Comparison of ENCODE assay signal across 1 cellular context in the genomic region with DNA sequence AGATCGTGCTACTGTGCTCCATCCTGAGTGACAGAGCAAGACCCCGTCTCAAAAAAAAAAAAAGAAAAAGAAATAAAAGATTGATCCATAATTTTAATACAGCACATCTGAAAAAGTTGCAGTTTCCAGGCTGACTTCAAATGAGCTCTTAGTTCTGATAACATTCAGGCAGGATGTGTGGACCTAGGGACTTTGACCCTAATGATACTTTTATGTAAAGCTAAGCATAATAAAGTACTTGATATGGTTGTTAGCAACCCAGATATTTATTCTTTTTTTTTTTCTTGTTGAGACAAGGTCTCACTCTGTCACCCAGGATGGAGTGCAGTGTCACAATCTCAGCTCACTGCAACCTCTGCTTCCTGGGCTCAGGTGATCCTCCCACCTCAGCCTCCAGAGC.
TF ChIP-seq lines count a peak whose summit lies in the region.

No MANE protein-coding gene starts in this region.

TF ChIP-seq in WTC11, 78 proteins besides CTCF, POLR2A, EP300 and RAD21 (continued from another document):
- TF ChIP-seq, protein P1, sequence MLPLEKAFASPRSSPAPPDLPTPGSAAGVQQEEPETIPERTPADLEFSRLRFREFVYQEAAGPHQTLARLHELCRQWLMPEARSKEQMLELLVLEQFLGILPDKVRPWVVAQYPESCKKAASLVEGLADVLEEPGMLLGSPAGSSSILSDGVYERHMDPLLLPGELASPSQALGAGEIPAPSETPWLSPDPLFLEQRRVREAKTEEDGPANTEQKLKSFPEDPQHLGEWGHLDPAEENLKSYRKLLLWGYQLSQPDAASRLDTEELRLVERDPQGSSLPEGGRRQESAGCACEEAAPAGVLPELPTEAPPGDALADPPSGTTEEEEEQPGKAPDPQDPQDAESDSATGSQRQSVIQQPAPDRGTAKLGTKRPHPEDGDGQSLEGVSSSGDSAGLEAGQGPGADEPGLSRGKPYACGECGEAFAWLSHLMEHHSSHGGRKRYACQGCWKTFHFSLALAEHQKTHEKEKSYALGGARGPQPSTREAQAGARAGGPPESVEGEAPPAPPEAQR (CRISPR knock-in tag; IDR thresholded peaks at IDR 0.05): no peak
- TF ChIP-seq, protein P2, sequence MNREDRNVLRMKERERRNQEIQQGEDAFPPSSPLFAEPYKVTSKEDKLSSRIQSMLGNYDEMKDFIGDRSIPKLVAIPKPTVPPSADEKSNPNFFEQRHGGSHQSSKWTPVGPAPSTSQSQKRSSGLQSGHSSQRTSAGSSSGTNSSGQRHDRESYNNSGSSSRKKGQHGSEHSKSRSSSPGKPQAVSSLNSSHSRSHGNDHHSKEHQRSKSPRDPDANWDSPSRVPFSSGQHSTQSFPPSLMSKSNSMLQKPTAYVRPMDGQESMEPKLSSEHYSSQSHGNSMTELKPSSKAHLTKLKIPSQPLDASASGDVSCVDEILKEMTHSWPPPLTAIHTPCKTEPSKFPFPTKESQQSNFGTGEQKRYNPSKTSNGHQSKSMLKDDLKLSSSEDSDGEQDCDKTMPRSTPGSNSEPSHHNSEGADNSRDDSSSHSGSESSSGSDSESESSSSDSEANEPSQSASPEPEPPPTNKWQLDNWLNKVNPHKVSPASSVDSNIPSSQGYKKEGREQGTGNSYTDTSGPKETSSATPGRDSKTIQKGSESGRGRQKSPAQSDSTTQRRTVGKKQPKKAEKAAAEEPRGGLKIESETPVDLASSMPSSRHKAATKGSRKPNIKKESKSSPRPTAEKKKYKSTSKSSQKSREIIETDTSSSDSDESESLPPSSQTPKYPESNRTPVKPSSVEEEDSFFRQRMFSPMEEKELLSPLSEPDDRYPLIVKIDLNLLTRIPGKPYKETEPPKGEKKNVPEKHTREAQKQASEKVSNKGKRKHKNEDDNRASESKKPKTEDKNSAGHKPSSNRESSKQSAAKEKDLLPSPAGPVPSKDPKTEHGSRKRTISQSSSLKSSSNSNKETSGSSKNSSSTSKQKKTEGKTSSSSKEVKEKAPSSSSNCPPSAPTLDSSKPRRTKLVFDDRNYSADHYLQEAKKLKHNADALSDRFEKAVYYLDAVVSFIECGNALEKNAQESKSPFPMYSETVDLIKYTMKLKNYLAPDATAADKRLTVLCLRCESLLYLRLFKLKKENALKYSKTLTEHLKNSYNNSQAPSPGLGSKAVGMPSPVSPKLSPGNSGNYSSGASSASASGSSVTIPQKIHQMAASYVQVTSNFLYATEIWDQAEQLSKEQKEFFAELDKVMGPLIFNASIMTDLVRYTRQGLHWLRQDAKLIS (CRISPR knock-in tag; IDR thresholded peaks at IDR 0.05; ENCODE audit: borderline replicate concordance): no peak
- no peak for TF ChIP-seq JAZF1 (CRISPR knock-in tag; IDR thresholded peaks at IDR 0.05)
- TF ChIP-seq, protein P3, sequence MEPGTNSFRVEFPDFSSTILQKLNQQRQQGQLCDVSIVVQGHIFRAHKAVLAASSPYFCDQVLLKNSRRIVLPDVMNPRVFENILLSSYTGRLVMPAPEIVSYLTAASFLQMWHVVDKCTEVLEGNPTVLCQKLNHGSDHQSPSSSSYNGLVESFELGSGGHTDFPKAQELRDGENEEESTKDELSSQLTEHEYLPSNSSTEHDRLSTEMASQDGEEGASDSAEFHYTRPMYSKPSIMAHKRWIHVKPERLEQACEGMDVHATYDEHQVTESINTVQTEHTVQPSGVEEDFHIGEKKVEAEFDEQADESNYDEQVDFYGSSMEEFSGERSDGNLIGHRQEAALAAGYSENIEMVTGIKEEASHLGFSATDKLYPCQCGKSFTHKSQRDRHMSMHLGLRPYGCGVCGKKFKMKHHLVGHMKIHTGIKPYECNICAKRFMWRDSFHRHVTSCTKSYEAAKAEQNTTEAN (CRISPR knock-in tag; IDR thresholded peaks at IDR 0.05): no peak
- TF ChIP-seq, protein P4, sequence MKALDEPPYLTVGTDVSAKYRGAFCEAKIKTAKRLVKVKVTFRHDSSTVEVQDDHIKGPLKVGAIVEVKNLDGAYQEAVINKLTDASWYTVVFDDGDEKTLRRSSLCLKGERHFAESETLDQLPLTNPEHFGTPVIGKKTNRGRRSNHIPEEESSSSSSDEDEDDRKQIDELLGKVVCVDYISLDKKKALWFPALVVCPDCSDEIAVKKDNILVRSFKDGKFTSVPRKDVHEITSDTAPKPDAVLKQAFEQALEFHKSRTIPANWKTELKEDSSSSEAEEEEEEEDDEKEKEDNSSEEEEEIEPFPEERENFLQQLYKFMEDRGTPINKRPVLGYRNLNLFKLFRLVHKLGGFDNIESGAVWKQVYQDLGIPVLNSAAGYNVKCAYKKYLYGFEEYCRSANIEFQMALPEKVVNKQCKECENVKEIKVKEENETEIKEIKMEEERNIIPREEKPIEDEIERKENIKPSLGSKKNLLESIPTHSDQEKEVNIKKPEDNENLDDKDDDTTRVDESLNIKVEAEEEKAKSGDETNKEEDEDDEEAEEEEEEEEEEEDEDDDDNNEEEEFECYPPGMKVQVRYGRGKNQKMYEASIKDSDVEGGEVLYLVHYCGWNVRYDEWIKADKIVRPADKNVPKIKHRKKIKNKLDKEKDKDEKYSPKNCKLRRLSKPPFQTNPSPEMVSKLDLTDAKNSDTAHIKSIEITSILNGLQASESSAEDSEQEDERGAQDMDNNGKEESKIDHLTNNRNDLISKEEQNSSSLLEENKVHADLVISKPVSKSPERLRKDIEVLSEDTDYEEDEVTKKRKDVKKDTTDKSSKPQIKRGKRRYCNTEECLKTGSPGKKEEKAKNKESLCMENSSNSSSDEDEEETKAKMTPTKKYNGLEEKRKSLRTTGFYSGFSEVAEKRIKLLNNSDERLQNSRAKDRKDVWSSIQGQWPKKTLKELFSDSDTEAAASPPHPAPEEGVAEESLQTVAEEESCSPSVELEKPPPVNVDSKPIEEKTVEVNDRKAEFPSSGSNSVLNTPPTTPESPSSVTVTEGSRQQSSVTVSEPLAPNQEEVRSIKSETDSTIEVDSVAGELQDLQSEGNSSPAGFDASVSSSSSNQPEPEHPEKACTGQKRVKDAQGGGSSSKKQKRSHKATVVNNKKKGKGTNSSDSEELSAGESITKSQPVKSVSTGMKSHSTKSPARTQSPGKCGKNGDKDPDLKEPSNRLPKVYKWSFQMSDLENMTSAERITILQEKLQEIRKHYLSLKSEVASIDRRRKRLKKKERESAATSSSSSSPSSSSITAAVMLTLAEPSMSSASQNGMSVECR (CRISPR knock-in tag; IDR thresholded peaks at IDR 0.05; ENCODE audit: borderline replicate concordance): no peak
- TF ChIP-seq, protein P5, sequence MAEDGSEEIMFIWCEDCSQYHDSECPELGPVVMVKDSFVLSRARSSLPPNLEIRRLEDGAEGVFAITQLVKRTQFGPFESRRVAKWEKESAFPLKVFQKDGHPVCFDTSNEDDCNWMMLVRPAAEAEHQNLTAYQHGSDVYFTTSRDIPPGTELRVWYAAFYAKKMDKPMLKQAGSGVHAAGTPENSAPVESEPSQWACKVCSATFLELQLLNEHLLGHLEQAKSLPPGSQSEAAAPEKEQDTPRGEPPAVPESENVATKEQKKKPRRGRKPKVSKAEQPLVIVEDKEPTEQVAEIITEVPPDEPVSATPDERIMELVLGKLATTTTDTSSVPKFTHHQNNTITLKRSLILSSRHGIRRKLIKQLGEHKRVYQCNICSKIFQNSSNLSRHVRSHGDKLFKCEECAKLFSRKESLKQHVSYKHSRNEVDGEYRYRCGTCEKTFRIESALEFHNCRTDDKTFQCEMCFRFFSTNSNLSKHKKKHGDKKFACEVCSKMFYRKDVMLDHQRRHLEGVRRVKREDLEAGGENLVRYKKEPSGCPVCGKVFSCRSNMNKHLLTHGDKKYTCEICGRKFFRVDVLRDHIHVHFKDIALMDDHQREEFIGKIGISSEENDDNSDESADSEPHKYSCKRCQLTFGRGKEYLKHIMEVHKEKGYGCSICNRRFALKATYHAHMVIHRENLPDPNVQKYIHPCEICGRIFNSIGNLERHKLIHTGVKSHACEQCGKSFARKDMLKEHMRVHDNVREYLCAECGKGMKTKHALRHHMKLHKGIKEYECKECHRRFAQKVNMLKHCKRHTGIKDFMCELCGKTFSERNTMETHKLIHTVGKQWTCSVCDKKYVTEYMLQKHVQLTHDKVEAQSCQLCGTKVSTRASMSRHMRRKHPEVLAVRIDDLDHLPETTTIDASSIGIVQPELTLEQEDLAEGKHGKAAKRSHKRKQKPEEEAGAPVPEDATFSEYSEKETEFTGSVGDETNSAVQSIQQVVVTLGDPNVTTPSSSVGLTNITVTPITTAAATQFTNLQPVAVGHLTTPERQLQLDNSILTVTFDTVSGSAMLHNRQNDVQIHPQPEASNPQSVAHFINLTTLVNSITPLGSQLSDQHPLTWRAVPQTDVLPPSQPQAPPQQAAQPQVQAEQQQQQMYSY (CRISPR knock-in tag; IDR thresholded peaks at IDR 0.05): no peak
- no peak for TF ChIP-seq ZNF138 (CRISPR knock-in tag; conservative IDR thresholded peaks at IDR 0.05)
- no peak for TF ChIP-seq CBFB (CRISPR knock-in tag; IDR thresholded peaks at IDR 0.05; ENCODE audit: low read depth)
- TF ChIP-seq ZNF671 (CRISPR knock-in tag; IDR thresholded peaks at IDR 0.05): no peak
